12 cellular contexts compared by ENCODE assay signal in genomic region chr2:11866358-11867335, GRCh38.
A peak's percentile ranks its signal among the peaks of the same experiment; 100 is the strongest.
DNase-seq lines count a peak whose midpoint lies in the region; ATAC-seq and TF ChIP-seq lines count a peak whose summit lies in the region.
"Had no signal": no experiment of that assay in that cellular context is flagged by ENCODE, and none has a peak within 500 bp of the region (broad histone marks: within the 10 kb centered on the region; RNA-seq: fewer than 3 reads in every experiment).

No MANE protein-coding gene starts in this region.

- H3K4me1 ChIP-seq in neuronal stem cell (ENCODE audit: control insufficient read depth in 2 of 2, insufficient read depth in 1 of 2, low read depth in 1 of 2, low read length in 2 of 2) (peaks cover 16 to 19% of the 10 kb centered on the region in 2 donors), esophagus muscularis mucosa (peaks cover 13 to 19% (median 15%) of the 10 kb centered on the region in 4 donors)

- H3K4me2 ChIP-seq in neuronal stem cell (ENCODE audit: insufficient read depth, low read length, poor library complexity, severe bottlenecking), result no peak overlapping the region

- no peak overlapping the region for H2BK15ac ChIP-seq in neuronal stem cell (ENCODE audit: low read length)

- H3K14ac ChIP-seq in neuronal stem cell (ENCODE audit: low read length), result no peak overlapping the region

- H3K4me1 Mint-ChIP-seq in activated CD8-positive, alpha-beta memory T cell treated with anti-CD3 and anti-CD28 coated beads, Interleukin-2, amount 10 ng/mL, durations not matched to agents 7 days and 5 days, result peaks cover 13% of the 10 kb centered on the region
- peaks cover 16% of the 10 kb centered on the region for H3K4me1 Mint-ChIP-seq in chondrocyte (ENCODE audit: low read depth)

- no peak overlapping the region for H3K23ac ChIP-seq in neuronal stem cell (ENCODE audit: low read depth, low read length, poor library complexity)

- no peak overlapping the region for H2AK5ac ChIP-seq in neuronal stem cell (ENCODE audit: low read depth, low read length)

- DNase-seq in activated CD8-positive, alpha-beta memory T cell treated with anti-CD3 and anti-CD28 coated beads, Interleukin-2, amount 10 ng/mL, durations not matched to agents 7 days and 5 days, result peak; percentile 19
- DNase-seq in activated CD8-positive, alpha-beta memory T cell treated with anti-CD3 and anti-CD28 coated beads, Interleukin-2, amount 50 U/mL, for 48 hours, result no peak
- DNase-seq in NCI-H345 (lab: John Stamatoyannopoulos, UW), result peak; percentile 83
- no peak for DNase-seq in neuronal stem cell (ENCODE audit: low spot score)
- no peak for DNase-seq in esophagus muscularis mucosa (ENCODE audit: extremely low spot score)
- DNase-seq in chondrocyte (ENCODE audit: low spot score), result no peak
- DNase-seq in Right ventricle myocardium superior, result no peak
- DNase-seq: foreskin fibroblast, left cardiac atrium, occipital lobe, thyroid gland had no signal

- no peak overlapping the region for H2BK120ac ChIP-seq in neuronal stem cell (ENCODE audit: low read depth, low read length)

- no peak overlapping the region for H3K4me3 ChIP-seq in neuronal stem cell (ENCODE audit: low read length in 2 of 2)
- H3K4me3 ChIP-seq in esophagus muscularis mucosa, result no peak overlapping the region
- H3K4me3 ChIP-seq: thyroid gland had no signal

- no peak for TF ChIP-seq POLR2A in esophagus muscularis mucosa (IDR thresholded peaks at IDR 0.05; ENCODE audit: low read depth)

- peak overlapping the region; percentile 32 for H3K18ac ChIP-seq in neuronal stem cell (ENCODE audit: low read length)

- no peak for TF ChIP-seq CTCF in esophagus muscularis mucosa (IDR thresholded peaks at IDR 0.05)
- TF ChIP-seq CTCF in chondrocyte (IDR thresholded peaks at IDR 0.05), result no peak

- no peak overlapping the region for H3K9ac ChIP-seq in neuronal stem cell (ENCODE audit: low read depth, low read length, poor library complexity)

- no peak overlapping the region for H3K4me3 Mint-ChIP-seq in activated CD8-positive, alpha-beta memory T cell treated with anti-CD3 and anti-CD28 coated beads, Interleukin-2, amount 10 ng/mL, durations not matched to agents 7 days and 5 days
- H3K4me3 Mint-ChIP-seq in chondrocyte (ENCODE audit: unreplicated experiment), result no peak overlapping the region

- no peak overlapping the region for H3K27ac Mint-ChIP-seq in activated CD8-positive, alpha-beta memory T cell treated with anti-CD3 and anti-CD28 coated beads, Interleukin-2, amount 10 ng/mL, durations not matched to agents 7 days and 5 days
- H3K27ac Mint-ChIP-seq in chondrocyte (ENCODE audit: unreplicated experiment), result no peak overlapping the region

- no peak overlapping the region for H2BK12ac ChIP-seq in neuronal stem cell (ENCODE audit: low read length)

- CTCF ChIA-PET in activated CD8-positive, alpha-beta memory T cell treated with anti-CD3 and anti-CD28 coated beads, Interleukin-2, amount 10 ng/mL, durations not matched to agents 7 days and 5 days (lab: Charles Lee), result interaction anchor here (1.2 to 4.9 kb wide), 2 partner anchors 850 to 1140 kb away, joined by 3 to 27 read pairs; partner anchors contain the start of gene TRIB2

- H2BK5ac ChIP-seq in neuronal stem cell (ENCODE audit: low read length), result no peak overlapping the region

- intact Hi-C loops in esophagus muscularis mucosa (cut with DNase I), result loop anchor here (10.0 kb wide), 1 partner anchor 298 kb away; no protein-coding TSS in a partner anchor
- intact Hi-C loops in Right ventricle myocardium superior (cut with DNase I), result loop anchor here (10.0 kb wide), 1 partner anchor 1138 kb away; no protein-coding TSS in a partner anchor

- TF ChIP-seq EP300 in esophagus muscularis mucosa (IDR thresholded peaks at IDR 0.05), result no peak

- H3K9me3 ChIP-seq in neuronal stem cell (replicated peaks in 1 of 2; ENCODE audit: control insufficient read depth in 2 of 2, insufficient read depth in 1 of 2, low read depth in 1 of 2, low read length in 2 of 2), result peaks cover 0 to 6% of the 10 kb centered on the region in 2 donors
- H3K9me3 ChIP-seq in esophagus muscularis mucosa, result no peaks in the 10 kb centered on the region
- H3K9me3 ChIP-seq: thyroid gland had no signal

- H3K27ac ChIP-seq in neuronal stem cell (replicated peaks; ENCODE audit: low read length), result no peak overlapping the region
- no peak overlapping the region for H3K27ac ChIP-seq in esophagus muscularis mucosa (replicated peaks in 1 of 4)
- H3K27ac ChIP-seq: thyroid gland had no signal

- no peak for ATAC-seq in activated CD8-positive, alpha-beta memory T cell treated with anti-CD3 and anti-CD28 coated beads, Interleukin-2, amount 10 ng/mL, durations not matched to agents 7 days and 5 days
- ATAC-seq in HG02678 (IDR thresholded peaks at IDR 0.05; ENCODE audit: unreplicated experiment), result peak; percentile 32
- no peak for ATAC-seq in Right ventricle myocardium superior (ENCODE audit: poor library complexity)
- ATAC-seq: left cardiac atrium had no signal

- H4K8ac ChIP-seq in neuronal stem cell (ENCODE audit: low read depth, low read length), result no peak overlapping the region

- WGBS in neuronal stem cell (ENCODE audit: extremely low coverage in 2 of 2, insufficient read length in 2 of 2, insufficient replicate concordance in 1 of 2), 2 donors, result no CpG with 5 or more reads among the region's 12 CpGs
- 84% methylated on average over 12 of the region's 12 CpGs for WGBS in esophagus muscularis mucosa

- H3K4ac ChIP-seq in neuronal stem cell (ENCODE audit: low read length), result no peak overlapping the region

- peaks cover 16% of the 10 kb centered on the region for H3K27me3 Mint-ChIP-seq in activated CD8-positive, alpha-beta memory T cell treated with anti-CD3 and anti-CD28 coated beads, Interleukin-2, amount 10 ng/mL, durations not matched to agents 7 days and 5 days
- peaks cover 12% of the 10 kb centered on the region for H3K27me3 Mint-ChIP-seq in chondrocyte (ENCODE audit: low read depth)

- H3K27me3 ChIP-seq in neuronal stem cell (ENCODE audit: control insufficient read depth in 3 of 3, insufficient read depth in 3 of 3, low read depth in 1 of 3, low read length in 3 of 3), result no peaks in the 10 kb centered on the region
- H3K27me3 ChIP-seq in esophagus muscularis mucosa, result no peaks in the 10 kb centered on the region
- H3K27me3 ChIP-seq: thyroid gland had no signal

- H3K36me3 Mint-ChIP-seq in activated CD8-positive, alpha-beta memory T cell treated with anti-CD3 and anti-CD28 coated beads, Interleukin-2, amount 10 ng/mL, durations not matched to agents 7 days and 5 days, result no peaks in the 10 kb centered on the region
- no peaks in the 10 kb centered on the region for H3K36me3 Mint-ChIP-seq in chondrocyte (ENCODE audit: low read depth)

- no peaks in the 10 kb centered on the region for H3K36me3 ChIP-seq in neuronal stem cell (replicated peaks in 1 of 2; ENCODE audit: control insufficient read depth in 2 of 2, insufficient read depth in 2 of 2, low read length in 2 of 2)
- H3K36me3 ChIP-seq in esophagus muscularis mucosa, result no peaks in the 10 kb centered on the region
- H3K36me3 ChIP-seq: thyroid gland had no signal

- H3K79me1 ChIP-seq in neuronal stem cell (ENCODE audit: low read depth, low read length), result no peaks in the 10 kb centered on the region

- H3K9me3 Mint-ChIP-seq in activated CD8-positive, alpha-beta memory T cell treated with anti-CD3 and anti-CD28 coated beads, Interleukin-2, amount 10 ng/mL, durations not matched to agents 7 days and 5 days (ENCODE audit: low read depth), result no peaks in the 10 kb centered on the region
- H3K9me3 Mint-ChIP-seq in chondrocyte (ENCODE audit: low read depth), result no peaks in the 10 kb centered on the region

- H2AFZ ChIP-seq in neuronal stem cell (ENCODE audit: low read length), result no peak overlapping the region

- H4K91ac ChIP-seq in neuronal stem cell (ENCODE audit: low read depth, low read length, poor library complexity), result no peak overlapping the region

Comparison
In these comparisons a context has a peak if more than half of its experiments do, and no peak if none do; other contexts are left out.
1. DNase-seq: peak in activated CD8-positive, alpha-beta memory T cell treated with anti-CD3 and anti-CD28 coated beads, Interleukin-2, amount 10 ng/mL, durations not matched to agents 7 days and 5 days (single experiment) and NCI-H345 (single experiment); none in activated CD8-positive, alpha-beta memory T cell treated with anti-CD3 and anti-CD28 coated beads, Interleukin-2, amount 50 U/mL, for 48 hours (single experiment), neuronal stem cell (single experiment), esophagus muscularis mucosa (single experiment), chondrocyte (single experiment) and Right ventricle myocardium superior (single experiment).